18 cellular contexts compared by ENCODE assay signal in the genomic region with DNA sequence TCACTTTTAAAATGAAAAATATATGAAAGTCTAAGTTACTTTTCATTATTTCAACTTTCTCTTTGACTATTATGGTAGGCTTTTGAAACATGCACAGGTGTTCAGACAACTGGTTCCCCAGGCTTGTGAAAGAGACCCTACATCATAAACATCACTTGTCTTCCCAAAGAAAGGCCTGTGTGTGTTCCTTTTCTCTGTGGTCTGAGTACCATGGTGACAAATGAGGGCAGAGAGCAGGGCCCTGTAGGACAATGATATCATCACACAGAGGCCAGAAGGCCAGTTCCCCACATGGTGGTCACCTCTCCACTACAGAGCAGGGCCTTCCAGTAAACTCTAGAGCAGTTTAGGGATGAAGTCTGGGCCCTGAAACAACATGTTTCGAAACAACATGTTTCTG.
A peak's percentile ranks its signal among the peaks of the same experiment; 100 is the strongest.
DNase-seq lines count a peak whose midpoint lies in the region; ATAC-seq and TF ChIP-seq lines count a peak whose summit lies in the region.
"Had no signal": no experiment of that assay in that cellular context is flagged by ENCODE, and none has a peak within 500 bp of the region (broad histone marks: within the 10 kb centered on the region; RNA-seq: fewer than 3 reads in every experiment).

No MANE protein-coding gene starts in this region.

- H3K9me3 ChIP-seq in SJCRH30 (replicated peaks) (no peaks in the 10 kb centered on the region), neutrophil (peaks cover 3% of the 10 kb centered on the region)
- H3K9me3 ChIP-seq: mucosa of descending colon, Peyer's patch, upper lobe of left lung had no signal

- no peak for ATAC-seq in activated T-cell treated with anti-CD3 and anti-CD28 coated beads, Interleukin-2, amount 50 U/mL, for 4 hours
- ATAC-seq in GM21786 (IDR thresholded peaks at IDR 0.05; ENCODE audit: unreplicated experiment) (peak; percentile 44), HG03342 (IDR thresholded peaks at IDR 0.05; ENCODE audit: unreplicated experiment) (no peak)
- ATAC-seq: left colon, mucosa of descending colon had no signal

- H3K27me3 ChIP-seq in SJCRH30 (no peaks in the 10 kb centered on the region), neutrophil (no peaks in the 10 kb centered on the region)
- H3K27me3 ChIP-seq: Peyer's patch, upper lobe of left lung had no signal

- H3K4me1 ChIP-seq in SJCRH30 (no peaks in the 10 kb centered on the region), neutrophil (ENCODE audit: control insufficient read depth in 1 of 2, insufficient read depth in 1 of 2, low read depth in 1 of 2, low read length in 1 of 2) (no peaks in the 10 kb centered on the region)
- H3K4me1 ChIP-seq: parathyroid adenoma, Peyer's patch, upper lobe of left lung had no signal

- no peak for TF ChIP-seq CTCF in neutrophil (IDR thresholded peaks at IDR 0.05)

- peaks cover 70% of the 10 kb centered on the region for H3K4me1 Mint-ChIP-seq in activated T-cell treated with anti-CD3 and anti-CD28 coated beads, Interleukin-2, amount 50 U/mL, for 24 hours (ENCODE audit: low read depth)
- peaks cover 41% of the 10 kb centered on the region for H3K4me1 Mint-ChIP-seq in activated T-cell treated with anti-CD3 and anti-CD28 coated beads, Interleukin-2, amount 50 U/mL, for 4 hours (ENCODE audit: low read depth)

- H3K27me3 Mint-ChIP-seq in activated T-cell treated with anti-CD3 and anti-CD28 coated beads, Interleukin-2, amount 50 U/mL, for 24 hours = no peaks in the 10 kb centered on the region
- H3K27me3 Mint-ChIP-seq in activated T-cell treated with anti-CD3 and anti-CD28 coated beads, Interleukin-2, amount 50 U/mL, for 4 hours (ENCODE audit: low read depth) = no peaks in the 10 kb centered on the region
- H3K27me3 Mint-ChIP-seq: activated naive CD8-positive, alpha-beta T cell treated with anti-CD3 and anti-CD28 coated beads, Interleukin-2, amount 10 ng/mL, durations not matched to agents 7 days and 5 days had no signal

- H3K9me3 Mint-ChIP-seq in activated T-cell treated with anti-CD3 and anti-CD28 coated beads, Interleukin-2, amount 50 U/mL, for 24 hours = no peaks in the 10 kb centered on the region
- no peaks in the 10 kb centered on the region for H3K9me3 Mint-ChIP-seq in activated T-cell treated with anti-CD3 and anti-CD28 coated beads, Interleukin-2, amount 50 U/mL, for 4 hours
- H3K9me3 Mint-ChIP-seq: activated naive CD8-positive, alpha-beta T cell treated with anti-CD3 and anti-CD28 coated beads, Interleukin-2, amount 10 ng/mL, durations not matched to agents 7 days and 5 days had no signal

- H3K4me3 ChIP-seq in SJCRH30 (no peak overlapping the region), neutrophil (ENCODE audit: low read depth in 1 of 2, low read length in 1 of 2) (no peak overlapping the region)
- H3K4me3 ChIP-seq: mucosa of descending colon, Peyer's patch, upper lobe of left lung had no signal

- no peak overlapping the region for H3K4me3 Mint-ChIP-seq in activated T-cell treated with anti-CD3 and anti-CD28 coated beads, Interleukin-2, amount 50 U/mL, for 24 hours
- no peak overlapping the region for H3K4me3 Mint-ChIP-seq in activated T-cell treated with anti-CD3 and anti-CD28 coated beads, Interleukin-2, amount 50 U/mL, for 4 hours
- H3K4me3 Mint-ChIP-seq: activated naive CD8-positive, alpha-beta T cell treated with anti-CD3 and anti-CD28 coated beads, Interleukin-2, amount 10 ng/mL, durations not matched to agents 7 days and 5 days had no signal

- H3K27ac ChIP-seq in SJCRH30 (peak overlapping the region; percentile 8; the same call in 1 of the 2 replicates), neutrophil (peak overlapping the region; percentile 24)
- H3K27ac ChIP-seq: parathyroid adenoma, Peyer's patch, upper lobe of left lung had no signal

- H3K36me3 Mint-ChIP-seq in activated T-cell treated with anti-CD3 and anti-CD28 coated beads, Interleukin-2, amount 50 U/mL, for 24 hours (ENCODE audit: low read depth) = peaks cover 97% of the 10 kb centered on the region
- H3K36me3 Mint-ChIP-seq in activated T-cell treated with anti-CD3 and anti-CD28 coated beads, Interleukin-2, amount 50 U/mL, for 4 hours (ENCODE audit: insufficient read depth) = peaks cover 58% of the 10 kb centered on the region

- H3K27ac Mint-ChIP-seq in activated T-cell treated with anti-CD3 and anti-CD28 coated beads, Interleukin-2, amount 50 U/mL, for 24 hours = peak overlapping the region; percentile 77

- H3K36me3 ChIP-seq in SJCRH30 (peaks cover 50% of the 10 kb centered on the region), neutrophil (peaks cover 100% of the 10 kb centered on the region)

- no peak for DNase-seq in activated T-cell treated with anti-CD3 and anti-CD28 coated beads, Interleukin-2, amount 50 U/mL, for 24 hours
- no peak for DNase-seq in activated T-cell treated with anti-CD3 and anti-CD28 coated beads, Interleukin-2, amount 50 U/mL, for 4 hours
- peak in 1 of 2 experiments; percentile 47 for DNase-seq in SJCRH30
- DNase-seq in amygdala (lab: John Stamatoyannopoulos, UW) = no peak
- DNase-seq in activated gamma-delta T cell treated with Interleukin-2 at 50 U/mL for 16 hours = no peak
- DNase-seq: activated naive CD8-positive, alpha-beta T cell treated with anti-CD3 and anti-CD28 coated beads, Interleukin-2, amount 10 ng/mL, durations not matched to agents 7 days and 5 days; DND-41; hippocampal formation; left colon; mucosa of descending colon; NCI-H1105; NCI-H2171; Peyer's patch; upper lobe of left lung had no signal
